Comparison of ENCODE assay signal across 30 cellular contexts in the genomic region with DNA sequence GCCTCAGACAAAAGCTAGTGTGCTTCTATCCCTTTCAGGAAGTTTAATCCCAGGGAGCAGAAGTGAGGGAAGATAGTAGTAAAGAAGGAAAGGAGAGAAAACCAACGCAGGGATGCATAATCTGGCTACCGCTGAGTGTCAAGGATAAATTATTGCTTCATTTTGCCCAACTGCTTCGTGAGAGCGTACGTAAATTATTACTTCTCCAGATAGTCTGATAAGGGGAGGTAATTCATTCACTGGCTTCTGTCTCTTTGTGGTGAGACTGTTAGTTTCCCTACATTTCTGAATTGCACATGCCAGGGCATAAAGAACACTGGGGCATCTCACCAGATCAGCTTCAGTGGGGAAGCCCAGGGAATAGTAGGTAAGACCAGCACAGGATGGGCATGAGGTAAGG.
"Had no signal": no experiment of that assay in that cellular context is flagged by ENCODE, and none has a peak within 500 bp of the region (broad histone marks: within the 10 kb centered on the region; RNA-seq: fewer than 3 reads in every experiment).

No MANE protein-coding gene starts in this region.

- H3K9ac ChIP-seq: neural progenitor cell, parathyroid adenoma had no signal

- H3K27me3 Mint-ChIP-seq: stimulated activated memory B cell treated with anti-CD40 and anti-IgM and Interleukin-4, amounts not matched to agents 10 μg/mL and 1 μg/mL and 100 μg/mL, for 72 hours; stimulated activated naive CD8-positive, alpha-beta T cell treated with anti-CD3 and anti-CD28 coated beads, Interleukin-15, amount 100 ng/mL, for 72 hours; type B pancreatic cell had no signal

- H2AFZ ChIP-seq: neural progenitor cell, parathyroid adenoma had no signal

- H3K79me2 ChIP-seq: parathyroid adenoma had no signal

- H3K9me3 Mint-ChIP-seq: nephron, neural progenitor cell, type B pancreatic cell had no signal

- ATAC-seq: natural killer cell; psoas muscle; right cardiac atrium; right lobe of liver; stimulated activated memory B cell treated with anti-CD40 and anti-IgM and Interleukin-4, amounts not matched to agents 10 μg/mL and 1 μg/mL and 100 μg/mL, for 72 hours; stimulated activated naive CD8-positive, alpha-beta T cell treated with anti-CD3 and anti-CD28 coated beads, Interleukin-15, amount 100 ng/mL, for 72 hours; stimulated activated naive CD8-positive, alpha-beta T cell treated with anti-CD3 and anti-CD28 coated beads, Interleukin-15, Interleukin-2, amounts not matched to agents 100 U/mL and 50 U/mL, for 24 hours; upper lobe of right lung had no signal

- H3K4me1 Mint-ChIP-seq: natural killer cell; nephron; neural progenitor cell; stimulated activated memory B cell treated with anti-CD40 and anti-IgM and Interleukin-4, amounts not matched to agents 10 μg/mL and 1 μg/mL and 100 μg/mL, for 72 hours; stimulated activated naive CD8-positive, alpha-beta T cell treated with anti-CD3 and anti-CD28 coated beads, Interleukin-15, amount 100 ng/mL, for 72 hours had no signal

- H3K36me3 ChIP-seq: neural progenitor cell, ovary, right lobe of liver, sigmoid colon, suprapubic skin, tibial artery, transverse colon, upper lobe of right lung, uterus had no signal

- H3K4me1 ChIP-seq: neural progenitor cell, parathyroid adenoma, psoas muscle, right lobe of liver, sigmoid colon, suprapubic skin, testis, tibial artery, upper lobe of right lung, uterus had no signal

- H3K9me3 ChIP-seq: ovary, psoas muscle, right lobe of liver, sigmoid colon, suprapubic skin, testis, tibial artery, transverse colon, upper lobe of right lung, uterus had no signal

- H3K27me3 ChIP-seq: neural progenitor cell, ovary, right lobe of liver, sigmoid colon, suprapubic skin, testis, tibial artery, transverse colon, upper lobe of right lung, uterus had no signal

- H3K4me3 Mint-ChIP-seq: natural killer cell; nephron; neural progenitor cell; stimulated activated memory B cell treated with anti-CD40 and anti-IgM and Interleukin-4, amounts not matched to agents 10 μg/mL and 1 μg/mL and 100 μg/mL, for 72 hours; stimulated activated naive CD8-positive, alpha-beta T cell treated with anti-CD3 and anti-CD28 coated beads, Interleukin-15, amount 100 ng/mL, for 72 hours; type B pancreatic cell had no signal

- DNase-seq: natural killer cell; occipital lobe; ovary; posterior cingulate gyrus; psoas muscle; right cardiac atrium; right lobe of liver; sigmoid colon; small intestine; stimulated activated CD4-positive, alpha-beta T cell treated with anti-CD3 and anti-CD28 coated beads, Interleukin-15, amount 100 ng/mL, for 24 hours; stimulated activated CD4-positive, alpha-beta T cell treated with anti-CD3 and anti-CD28 coated beads, Interleukin-2, amount 100 ng/mL, for 24 hours; stimulated activated CD4-positive, alpha-beta T cell treated with anti-CD3 and anti-CD28 coated beads, Interleukin-2, amount 100 ng/mL, for 48 hours; stimulated activated CD4-positive, alpha-beta T cell treated with anti-CD3 and anti-CD28 coated beads, Interleukin-4, amount 100 ng/mL, for 24 hours; stimulated activated CD8-positive, alpha-beta memory T cell treated with anti-CD3 and anti-CD28 coated beads, Interleukin-4, amount 100 ng/mL, for 48 hours; stimulated activated naive CD4-positive, alpha-beta T cell; stimulated activated naive CD8-positive, alpha-beta T cell treated with anti-CD3 and anti-CD28 coated beads, Interleukin-15, amount 100 ng/mL, for 72 hours; stimulated activated naive CD8-positive, alpha-beta T cell treated with anti-CD3 and anti-CD28 coated beads, Interleukin-15, Interleukin-2, amounts not matched to agents 100 U/mL and 50 U/mL, for 24 hours; substantia nigra; testis; tibial artery; transverse colon; upper lobe of right lung; uterus had no signal

- H3K4me2 ChIP-seq: neural progenitor cell had no signal

- H3K27ac ChIP-seq: neural progenitor cell, ovary, parathyroid adenoma, psoas muscle, right lobe of liver, sigmoid colon, suprapubic skin, testis, tibial artery, transverse colon, upper lobe of right lung, uterus had no signal

- H3K4me3 ChIP-seq: neural progenitor cell, ovary, psoas muscle, right lobe of liver, sigmoid colon, suprapubic skin, testis, tibial artery, transverse colon, upper lobe of right lung, uterus had no signal

- H3K27ac Mint-ChIP-seq: natural killer cell; nephron; neural progenitor cell; progenitor cell of endocrine pancreas; stimulated activated memory B cell treated with anti-CD40 and anti-IgM and Interleukin-4, amounts not matched to agents 10 μg/mL and 1 μg/mL and 100 μg/mL, for 72 hours; type B pancreatic cell had no signal

- H3K36me3 Mint-ChIP-seq: natural killer cell; neural progenitor cell; stimulated activated memory B cell treated with anti-CD40 and anti-IgM and Interleukin-4, amounts not matched to agents 10 μg/mL and 1 μg/mL and 100 μg/mL, for 72 hours; type B pancreatic cell had no signal
